In the genomic region with DNA sequence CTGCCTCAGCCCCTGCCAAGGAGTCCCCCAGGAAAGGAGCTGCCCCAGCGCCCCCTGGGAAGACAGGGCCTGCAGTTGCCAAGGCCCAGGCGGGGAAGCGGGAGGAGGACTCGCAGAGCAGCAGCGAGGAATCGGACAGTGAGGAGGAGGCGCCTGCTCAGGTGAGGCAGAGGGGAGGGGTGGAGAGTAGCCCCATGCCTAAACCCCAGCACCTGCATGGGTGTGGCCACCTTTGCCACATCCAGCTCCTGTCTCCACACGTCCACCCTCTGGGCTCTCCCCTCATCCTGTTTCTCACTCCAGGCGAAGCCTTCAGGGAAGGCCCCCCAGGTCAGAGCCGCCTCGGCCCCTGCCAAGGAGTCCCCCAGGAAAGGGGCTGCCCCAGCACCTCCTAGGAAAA, we compare ENCODE assay signal across 16 cellular contexts. TPM values are rescaled to one million over a fixed set of nuclear protein-coding genes. Genes with fewer than 3 reads are reported as not detected.
DNase-seq lines count a peak whose midpoint lies in the region; ATAC-seq, FAIRE-seq and TF ChIP-seq lines count a peak whose summit lies in the region.
"Had no signal": no experiment of that assay in that cellular context is flagged by ENCODE, and none has a peak within 500 bp of the region (broad histone marks: within the 10 kb centered on the region; RNA-seq: fewer than 3 reads in every experiment).

No MANE protein-coding gene starts in this region.

- POLR2A ChIA-PET in RWPE1 (lab: Yijun Ruan, JAX; ENCODE audit: low non-redundant PET), result interaction anchor here (1.0 kb wide), 1 partner anchor 14 kb away, joined by 4 read pairs; no protein-coding TSS in a partner anchor

- no peak overlapping the region for H3K4me2 ChIP-seq in osteoblast (ENCODE audit: insufficient read depth, low read length)
- H3K4me2 ChIP-seq in GM23248 (ENCODE audit: unreplicated experiment), result no peak overlapping the region

- H3K9ac ChIP-seq in GM23248, result no peak overlapping the region

- H3K79me2 ChIP-seq in osteoblast (ENCODE audit: insufficient read depth, low read length) (no peaks in the 10 kb centered on the region), GM23248 (ENCODE audit: insufficient read depth) (no peaks in the 10 kb centered on the region)

- H3K27ac Mint-ChIP-seq in effector memory CD8-positive, alpha-beta T cell, result peak overlapping the region; percentile 89
- H3K27ac Mint-ChIP-seq: B cell; CD4-positive, alpha-beta T cell; HFFc6 had no signal

- peaks cover 2% of the 10 kb centered on the region for H3K9me3 ChIP-seq in osteoblast (ENCODE audit: low read depth, low read length)
- no peaks in the 10 kb centered on the region for H3K9me3 ChIP-seq in GM23248 (ENCODE audit: low read depth)

- no peaks in the 10 kb centered on the region for H3K9me2 ChIP-seq in GM23248 (ENCODE audit: insufficient read depth)

- peak overlapping the region; percentile 4; the same call in 1 of the 2 replicates for H3K27ac ChIP-seq in RWPE1
- no peak overlapping the region for H3K27ac ChIP-seq in osteoblast (ENCODE audit: low read depth, low read length)
- no peak overlapping the region for H3K27ac ChIP-seq in GM23248

- H3F3A ChIP-seq in GM23248 (ENCODE audit: insufficient read depth), result peaks cover 33% of the 10 kb centered on the region

- peaks cover 21% of the 10 kb centered on the region for H3K4me1 ChIP-seq in osteoblast (ENCODE audit: insufficient read depth, low read length)
- H3K4me1 ChIP-seq in GM23248 (ENCODE audit: insufficient read depth), result peaks cover 26% of the 10 kb centered on the region

- DNase-seq in D341Med (ENCODE audit: low spot score) (peak; percentile 19), RWPE1 (ENCODE audit: low spot score) (no peak), osteoblast (ENCODE audit: insufficient read length, low spot score, missing footprints) (peak; percentile 31), GM23248 (no peak), DMS 273 (lab: John Stamatoyannopoulos, UW; ENCODE audit: unreplicated experiment) (no peak), D721Med (ENCODE audit: insufficient read length, low spot score) (no peak), T-helper 1 cell (no peak)
- no peak for DNase-seq in effector memory CD8-positive, alpha-beta T cell
- DNase-seq: C1 segment of cervical spinal cord; CD4-positive, alpha-beta T cell; DMS53; GF-D8; HCEC 1CT; HFFc6 had no signal

- H3K27me3 ChIP-seq in osteoblast (ENCODE audit: insufficient read depth, low read length), result no peaks in the 10 kb centered on the region
- H3K27me3 ChIP-seq in GM23248 (replicated peaks; ENCODE audit: insufficient read depth), result no peaks in the 10 kb centered on the region

- H3K4me1 Mint-ChIP-seq in effector memory CD8-positive, alpha-beta T cell (ENCODE audit: low read depth in 2 of 2), result peaks cover 33 to 47% of the 10 kb centered on the region in 2 donors
- H3K4me1 Mint-ChIP-seq: B cell had no signal

- H2AFZ ChIP-seq in osteoblast (ENCODE audit: low read length), result no peak overlapping the region
- H2AFZ ChIP-seq in GM23248, result no peak overlapping the region

- H4K20me1 ChIP-seq in osteoblast (ENCODE audit: insufficient read depth, low read length) (no peaks in the 10 kb centered on the region), GM23248 (ENCODE audit: insufficient read depth) (no peaks in the 10 kb centered on the region)

- peak overlapping the region in 1 of 2 donors; percentile 27 for H3K4me3 Mint-ChIP-seq in effector memory CD8-positive, alpha-beta T cell
- H3K4me3 Mint-ChIP-seq: B cell; CD4-positive, alpha-beta T cell; HFFc6 had no signal

- no peaks in the 10 kb centered on the region for H3K27me3 Mint-ChIP-seq in effector memory CD8-positive, alpha-beta T cell
- H3K27me3 Mint-ChIP-seq: B cell; CD4-positive, alpha-beta T cell had no signal

- WGBS in GM23248 (ENCODE audit: low coverage in 1 of 2, low lambda C conversion rate in 2 of 2, missing lambda C conversion rate in 2 of 2), 2 experiments, result 97 to 99% methylated on average over 9 to 11 of the region's 11 CpGs

- CTCF ChIA-PET in RWPE1 (lab: Yijun Ruan, JAX), result interaction anchor here (0.6 to 0.7 kb wide), 3 partner anchors 41 to 63 kb away, joined by 3 read pairs; no protein-coding TSS in a partner anchor

- no peaks in the 10 kb centered on the region for H3K9me3 Mint-ChIP-seq in effector memory CD8-positive, alpha-beta T cell
- H3K9me3 Mint-ChIP-seq: CD4-positive, alpha-beta T cell had no signal

- peaks cover 66% of the 10 kb centered on the region for H3K36me3 Mint-ChIP-seq in effector memory CD8-positive, alpha-beta T cell (ENCODE audit: insufficient read depth)

- TF ChIP-seq CTCF in RWPE1 (conservative IDR thresholded peaks at IDR 0.05; ENCODE audit: low read depth) (no peak), osteoblast (IDR thresholded peaks at IDR 0.05; ENCODE audit: extremely low read depth, low read depth, low read length) (no peak), D721Med (IDR thresholded peaks at IDR 0.05; ENCODE audit: insufficient read depth, missing control alignments) (no peak)

- in situ Hi-C loops in GM23248 (cut with MboI), result no loop called here

- no peak overlapping the region for H3K4me3 ChIP-seq in osteoblast (ENCODE audit: insufficient read depth, low read length)
- H3K4me3 ChIP-seq in GM23248, result no peak overlapping the region

- no peak for FAIRE-seq in D721Med (lab: Jason Lieb, UNC)
- FAIRE-seq: A204.1 had no signal

- no peak for ATAC-seq in effector memory CD8-positive, alpha-beta T cell (replicated peaks)

- H3K36me3 ChIP-seq in osteoblast (ENCODE audit: insufficient read depth, low read length), result peaks cover 76% of the 10 kb centered on the region
- H3K36me3 ChIP-seq in GM23248 (ENCODE audit: low read depth), result peaks cover 22% of the 10 kb centered on the region

RNA-seq across cellular contexts. Expression of a gene that starts 17.2 kb away (rescaled TPM):
- 12.3 and 12.4 TPM in 2 replicates for total RNA-seq in osteoblast
- 18.0 and 22.5 TPM in 2 replicates for total RNA-seq in GM23248 (2014; rRNA removed; shearing (Covaris generic))
- 15.1 and 16.3 TPM in 2 replicates for polyA plus RNA-seq in GM23248 (2016; fragmentation: Nextera tagmentation; extraction: Ambion mirVana)

RNA-seq across cellular contexts. Expression of a gene that starts 38.1 kb away (rescaled TPM):
- 21.4 and 83.4 TPM in 2 replicates for total RNA-seq in osteoblast
- 0.25 TPM in 1 of 2 replicates, not detected in the other for total RNA-seq in GM23248 (2014; rRNA removed; shearing (Covaris generic))
- 2.7 and 6.1 TPM in 2 replicates for polyA plus RNA-seq in GM23248 (2016; fragmentation: Nextera tagmentation; extraction: Ambion mirVana)

Comparison
In these comparisons a context has a peak if more than half of its experiments do, and no peak if none do; other contexts are left out.
1. DNase-seq: peak in D341Med (single experiment) and osteoblast (single experiment); none in RWPE1 (single experiment), effector memory CD8-positive, alpha-beta T cell (0 of 3), GM23248 (single experiment), DMS 273 (single experiment), D721Med (single experiment) and T-helper 1 cell (0 of 5).
2. RNA of a gene that starts 38.1 kb away (total RNA-seq): 21.4 to 83.4 TPM in osteoblast; 0.25 TPM in GM23248; every median in the first group is over 10 times any median in the second.